In the genomic region with DNA sequence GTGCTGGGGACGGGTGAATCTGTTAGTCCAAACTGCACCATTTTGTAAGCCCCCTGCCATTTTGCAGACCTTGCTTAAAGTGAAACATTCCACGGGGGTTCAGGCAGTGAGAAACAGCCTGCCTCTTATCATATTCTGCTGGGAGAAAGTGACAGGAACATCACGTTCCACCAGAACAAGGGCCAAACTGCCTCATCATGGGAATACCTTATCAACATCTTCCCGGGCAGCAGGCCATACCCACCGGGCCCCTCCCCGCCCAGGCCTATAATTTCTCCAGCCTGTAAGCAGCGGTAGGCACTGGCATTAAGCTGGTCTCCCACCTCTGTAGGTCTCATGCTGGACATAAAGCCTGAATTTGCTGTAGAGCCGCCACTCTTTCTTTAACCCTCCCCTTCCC, we compare ENCODE assay signal across 21 cellular contexts. TPM values are rescaled to one million over a fixed set of nuclear protein-coding genes. Genes with fewer than 3 reads are reported as not detected.
"Had no signal": no experiment of that assay in that cellular context is flagged by ENCODE, and none has a peak within 500 bp of the region (broad histone marks: within the 10 kb centered on the region; RNA-seq: fewer than 3 reads in every experiment).

No MANE protein-coding gene starts in this region.

- H3K4me3 Mint-ChIP-seq: T-helper 1 cell treated with Interleukin-12 subunit alpha and Interleukin-12 subunit beta and Interleukin-4 antibody, amounts not matched to agents 30 μg/mL and 1 μg/mL, for 36 hours had no signal

- H3K9me3 Mint-ChIP-seq: naive thymus-derived CD8-positive, alpha-beta T cell; T-helper 1 cell treated with Interleukin-12 subunit alpha and Interleukin-12 subunit beta and Interleukin-4 antibody, amounts not matched to agents 30 μg/mL and 1 μg/mL, for 36 hours had no signal

- H3K9me3 ChIP-seq: transverse colon had no signal

- DNase-seq: activated CD4-positive, alpha-beta T cell treated with anti-CD3 and anti-CD28 coated beads, Interleukin-2, amount 50 U/mL, for 48 hours; activated naive CD4-positive, alpha-beta T cell; central memory CD4-positive, alpha-beta T cell; dorsolateral prefrontal cortex; foreskin keratinocyte; glutamatergic neuron; mesendoderm; naive thymus-derived CD8-positive, alpha-beta T cell; occipital lobe; posterior cingulate gyrus; retina; stimulated activated CD4-positive, alpha-beta T cell treated with anti-CD3 and anti-CD28 coated beads, Interleukin-12 subunit alpha, Interleukin-12 subunit beta, amount 100 ng/mL, for 4 hours; stimulated activated CD4-positive, alpha-beta T cell treated with anti-CD3 and anti-CD28 coated beads, Interleukin-1b, Interleukin-23, amount 100 ng/mL, for 48 hours; stimulated activated naive CD4-positive, alpha-beta T cell treated with Interleukin-2 at 50 U/mL for 16 hours; transverse colon had no signal

- ATAC-seq: foreskin keratinocyte; naive thymus-derived CD8-positive, alpha-beta T cell had no signal

- H3K27ac ChIP-seq: dorsolateral prefrontal cortex, epithelial cell of prostate, foreskin keratinocyte, transverse colon had no signal

- H3K27ac Mint-ChIP-seq: brain; T-helper 1 cell treated with Interleukin-12 subunit alpha and Interleukin-12 subunit beta and Interleukin-4 antibody, amounts not matched to agents 30 μg/mL and 1 μg/mL, for 36 hours had no signal

- H3K4me1 ChIP-seq: foreskin keratinocyte had no signal

- H3K36me3 ChIP-seq: transverse colon had no signal

- H3K36me3 Mint-ChIP-seq: brain had no signal

- H3K4me3 ChIP-seq: dorsolateral prefrontal cortex, transverse colon had no signal

RNA-seq across cellular contexts. Expression of gene CFAP77, which starts 1.5 kb away (rescaled TPM):
- total RNA-seq: fibroblast of lung; foreskin keratinocyte; liver; naive thymus-derived CD8-positive, alpha-beta T cell; occipital lobe; subcutaneous adipose tissue; transverse colon had no signal
- polyA plus RNA-seq: fibroblast of lung; foreskin keratinocyte; liver; naive thymus-derived CD8-positive, alpha-beta T cell had no signal
